ENCODE assay signal across 1 cellular context in genomic region chr16:31134091-31134571, GRCh38.
TF ChIP-seq lines count a peak whose summit lies in the region.

No MANE protein-coding gene starts in this region.

TF ChIP-seq in IMR-90, 13 proteins besides CTCF, POLR2A, EP300 and RAD21 (continued from another document):
- TF ChIP-seq, protein P1, sequence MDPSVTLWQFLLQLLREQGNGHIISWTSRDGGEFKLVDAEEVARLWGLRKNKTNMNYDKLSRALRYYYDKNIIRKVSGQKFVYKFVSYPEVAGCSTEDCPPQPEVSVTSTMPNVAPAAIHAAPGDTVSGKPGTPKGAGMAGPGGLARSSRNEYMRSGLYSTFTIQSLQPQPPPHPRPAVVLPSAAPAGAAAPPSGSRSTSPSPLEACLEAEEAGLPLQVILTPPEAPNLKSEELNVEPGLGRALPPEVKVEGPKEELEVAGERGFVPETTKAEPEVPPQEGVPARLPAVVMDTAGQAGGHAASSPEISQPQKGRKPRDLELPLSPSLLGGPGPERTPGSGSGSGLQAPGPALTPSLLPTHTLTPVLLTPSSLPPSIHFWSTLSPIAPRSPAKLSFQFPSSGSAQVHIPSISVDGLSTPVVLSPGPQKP (IDR thresholded peaks at IDR 0.05; ENCODE audit: borderline replicate concordance, low read depth, low read length), result no peak
- TF ChIP-seq SMC3 (IDR thresholded peaks at IDR 0.05; ENCODE audit: low read depth, low read length), result no peak
